Comparison of ENCODE assay signal across 3 cellular contexts in genomic region chr1:47006437-47006836, GRCh38. TPM values are rescaled to one million over a fixed set of nuclear protein-coding genes. Genes with fewer than 3 reads are reported as not detected.
"Had no signal": no experiment of that assay in that cellular context is flagged by ENCODE, and none has a peak within 500 bp of the region (broad histone marks: within the 10 kb centered on the region; RNA-seq: fewer than 3 reads in every experiment).

No MANE protein-coding gene starts in this region.

RNA-seq across cellular contexts. Expression of gene CYP4X1, which starts 17.0 kb away (rescaled TPM):
- total RNA-seq: naive thymus-derived CD8-positive, alpha-beta T cell; natural killer cell treated with Interleukin-12 subunit alpha and Interleukin-12 subunit beta and Interleukin-15 and Interleukin-18, amount 100 ng/mL, for 72 hours; smooth muscle cell had no signal
- polyA plus RNA-seq: naive thymus-derived CD8-positive, alpha-beta T cell; smooth muscle cell had no signal
